Comparison of ENCODE assay signal across 1 cellular context in genomic region chr2:20073462-20073861, GRCh38.
TF ChIP-seq lines count a peak whose summit lies in the region.

No MANE protein-coding gene starts in this region.

TF ChIP-seq in SK-N-SH, 30 proteins besides CTCF, POLR2A, EP300 and RAD21 (continued from another document):
- no peak for TF ChIP-seq ZBTB33 (IDR thresholded peaks at IDR 0.05; ENCODE audit: borderline replicate concordance, low read depth)
- TF ChIP-seq ELF1 (IDR thresholded peaks at IDR 0.05): no peak
- no peak for TF ChIP-seq EZH2phosphoT487 (IDR thresholded peaks at IDR 0.05; ENCODE audit: borderline replicate concordance, low read depth)
- TF ChIP-seq YY1 (IDR thresholded peaks at IDR 0.05; ENCODE audit: low read depth): no peak
